Comparison of ENCODE assay signal across 16 cellular contexts in genomic region chr3:49670940-49671290, GRCh38. TPM values are rescaled to one million over a fixed set of nuclear protein-coding genes. Genes with fewer than 3 reads are reported as not detected.
"Had no signal": no experiment of that assay in that cellular context is flagged by ENCODE, and none has a peak within 500 bp of the region (broad histone marks: within the 10 kb centered on the region; RNA-seq: fewer than 3 reads in every experiment).

No MANE protein-coding gene starts in this region.

- H3K27me3 ChIP-seq: upper lobe of left lung had no signal

- H3K27ac Mint-ChIP-seq: activated CD4-positive, alpha-beta memory T cell treated with anti-CD3 and anti-CD28 coated beads for 36 hours; activated naive CD8-positive, alpha-beta T cell treated with anti-CD3 and anti-CD28 coated beads, Interleukin-2, amount 10 ng/mL, durations not matched to agents 7 days and 5 days; activated T-helper 1 cell treated with anti-CD3 and anti-CD28 coated beads, Interleukin-12 subunit alpha, Interleukin-12 subunit beta, Interleukin-2, Interleukin-4 antibody, amounts not matched to agents 30 ng/mL and 10 ng/mL and 1 ng/mL, durations not matched to agents 14 hours and 24 hours and 36 hours; stimulated activated memory B cell treated with anti-CD40 and anti-IgM and Interleukin-4, amounts not matched to agents 10 μg/mL and 1 μg/mL and 100 μg/mL, for 72 hours had no signal

- H3K27me3 Mint-ChIP-seq: activated CD4-positive, alpha-beta memory T cell treated with anti-CD3 and anti-CD28 coated beads for 36 hours; activated naive CD8-positive, alpha-beta T cell treated with anti-CD3 and anti-CD28 coated beads, Interleukin-2, amount 10 ng/mL, durations not matched to agents 7 days and 5 days had no signal

- H3K4me3 ChIP-seq: thoracic aorta, upper lobe of left lung had no signal

- DNase-seq: amygdala, erythroblast, hypothalamus, midbrain had no signal

- H3K9me3 ChIP-seq: thoracic aorta, upper lobe of left lung had no signal

- H3K27ac ChIP-seq: thoracic aorta, upper lobe of left lung, WERI-Rb-1 had no signal

- H3K4me3 Mint-ChIP-seq: activated CD4-positive, alpha-beta memory T cell treated with anti-CD3 and anti-CD28 coated beads for 36 hours; activated naive CD8-positive, alpha-beta T cell treated with anti-CD3 and anti-CD28 coated beads, Interleukin-2, amount 10 ng/mL, durations not matched to agents 7 days and 5 days; activated T-helper 1 cell treated with anti-CD3 and anti-CD28 coated beads, Interleukin-12 subunit alpha, Interleukin-12 subunit beta, Interleukin-2, Interleukin-4 antibody, amounts not matched to agents 30 ng/mL and 10 ng/mL and 1 ng/mL, durations not matched to agents 14 hours and 24 hours and 36 hours; stimulated activated memory B cell treated with anti-CD40 and anti-IgM and Interleukin-4, amounts not matched to agents 10 μg/mL and 1 μg/mL and 100 μg/mL, for 72 hours; T-helper 1 cell treated with Interleukin-12 subunit alpha and Interleukin-12 subunit beta and Interleukin-4 antibody, amounts not matched to agents 30 μg/mL and 1 μg/mL, for 36 hours had no signal

- H3K9me3 Mint-ChIP-seq: activated CD4-positive, alpha-beta memory T cell treated with anti-CD3 and anti-CD28 coated beads for 36 hours; activated naive CD8-positive, alpha-beta T cell treated with anti-CD3 and anti-CD28 coated beads, Interleukin-2, amount 10 ng/mL, durations not matched to agents 7 days and 5 days; activated T-helper 1 cell treated with anti-CD3 and anti-CD28 coated beads, Interleukin-12 subunit alpha, Interleukin-12 subunit beta, Interleukin-2, Interleukin-4 antibody, amounts not matched to agents 30 ng/mL and 10 ng/mL and 1 ng/mL, durations not matched to agents 14 hours and 24 hours and 36 hours; nephron; stimulated activated memory B cell treated with anti-CD40 and anti-IgM and Interleukin-4, amounts not matched to agents 10 μg/mL and 1 μg/mL and 100 μg/mL, for 72 hours; T-helper 1 cell treated with Interleukin-12 subunit alpha and Interleukin-12 subunit beta and Interleukin-4 antibody, amounts not matched to agents 30 μg/mL and 1 μg/mL, for 36 hours had no signal

RNA-seq across cellular contexts. Expression of gene AMIGO3, which starts 48.6 kb away (rescaled TPM):
- total RNA-seq: activated CD4-positive, alpha-beta memory T cell treated with anti-CD3 and anti-CD28 coated beads for 36 hours; kidney; left lobe of liver; sciatic nerve had no signal
